In genomic region chr1:44117272-44117671, GRCh38 we compare ENCODE assay signal across 2 cellular contexts. TPM values are rescaled to one million over a fixed set of nuclear protein-coding genes. Genes with fewer than 3 reads are reported as not detected.
"Had no signal": no experiment of that assay in that cellular context is flagged by ENCODE, and none has a peak within 500 bp of the region (broad histone marks: within the 10 kb centered on the region; RNA-seq: fewer than 3 reads in every experiment).

No MANE protein-coding gene starts in this region.

RNA-seq across cellular contexts. Expression of gene KLF17, which starts 1.3 kb away (rescaled TPM):
- total RNA-seq: G401, GM12878 had no signal
- polyA plus RNA-seq: GM12878 had no signal

RNA-seq across cellular contexts. Expression of gene KLF18, which starts 24.2 kb away (rescaled TPM):
- total RNA-seq: G401, GM12878 had no signal
- polyA plus RNA-seq: GM12878 had no signal
